Comparison of ENCODE assay signal across 14 cellular contexts in the genomic region with DNA sequence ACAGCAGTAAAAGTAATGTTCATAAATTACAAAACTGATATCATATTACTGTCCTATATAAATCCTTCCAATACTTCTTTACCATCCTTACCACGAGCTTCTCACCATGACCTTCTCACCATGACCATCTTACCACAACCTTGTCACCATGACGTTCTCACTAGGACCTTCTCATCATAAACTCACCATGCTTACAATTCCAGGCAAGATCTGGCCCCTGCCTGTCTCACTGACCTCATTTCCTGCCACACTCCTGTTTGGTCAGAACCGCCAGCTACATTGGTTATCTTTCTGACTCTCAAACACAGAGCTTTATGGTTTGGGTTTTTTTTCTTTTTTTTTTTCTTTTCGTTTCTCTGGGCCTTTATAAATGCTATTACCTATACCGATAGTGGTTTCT.
DNase-seq lines count a peak whose midpoint lies in the region; ATAC-seq, FAIRE-seq and TF ChIP-seq lines count a peak whose summit lies in the region.
"Had no signal": no experiment of that assay in that cellular context is flagged by ENCODE, and none has a peak within 500 bp of the region (broad histone marks: within the 10 kb centered on the region; RNA-seq: fewer than 3 reads in every experiment).

No MANE protein-coding gene starts in this region.

- H3K4me3 Mint-ChIP-seq in CD8-positive, alpha-beta T cell = no peak overlapping the region
- H3K4me3 Mint-ChIP-seq: memory B cell had no signal

- in situ Hi-C loops in GM23248 (cut with MboI) = no loop called here

- no peaks in the 10 kb centered on the region for H4K20me1 ChIP-seq in GM23248 (ENCODE audit: insufficient read depth)

- no peak for TF ChIP-seq CTCF in CD8-positive, alpha-beta T cell (IDR thresholded peaks at IDR 0.05)
- TF ChIP-seq CTCF in foreskin keratinocyte (conservative IDR thresholded peaks at IDR 0.05) = no peak

- no peaks in the 10 kb centered on the region for H3K27me3 ChIP-seq in CD8-positive, alpha-beta T cell (ENCODE audit: insufficient read depth, low read length)
- H3K27me3 ChIP-seq in GM23248 (replicated peaks; ENCODE audit: insufficient read depth) = no peaks in the 10 kb centered on the region
- no peaks in the 10 kb centered on the region for H3K27me3 ChIP-seq in foreskin keratinocyte
- H3K27me3 ChIP-seq: thyroid gland had no signal

- H3K4me2 ChIP-seq in GM23248 (ENCODE audit: unreplicated experiment) = no peak overlapping the region

- FAIRE-seq in HTR-8/SVneo (lab: Jason Lieb, UNC) = no peak

- H3K9me3 ChIP-seq in CD8-positive, alpha-beta T cell (ENCODE audit: low read length) = no peaks in the 10 kb centered on the region
- H3K9me3 ChIP-seq in GM23248 (ENCODE audit: low read depth) = no peaks in the 10 kb centered on the region
- H3K9me3 ChIP-seq: thyroid gland had no signal

- peaks cover 62% of the 10 kb centered on the region for H3K4me1 Mint-ChIP-seq in CD8-positive, alpha-beta T cell (ENCODE audit: low read depth)
- H3K4me1 Mint-ChIP-seq: memory B cell had no signal

- CTCF ChIA-PET in CD8-positive, alpha-beta T cell (lab: Charles Lee) = interaction anchor here (0.7 to 1.2 kb wide), 2 partner anchors 17 to 19 kb away, joined by 3 to 5 read pairs; no protein-coding TSS in a partner anchor

- H3K27ac Mint-ChIP-seq in CD8-positive, alpha-beta T cell = peak overlapping the region; percentile 72
- H3K27ac Mint-ChIP-seq: memory B cell had no signal

- no peaks in the 10 kb centered on the region for H3K9me2 ChIP-seq in GM23248 (ENCODE audit: insufficient read depth)

- 78 to 89% methylated on average over 5 of the region's 5 CpGs for WGBS in GM23248 (ENCODE audit: low coverage in 1 of 2, low lambda C conversion rate in 2 of 2, missing lambda C conversion rate in 2 of 2), 2 experiments

- H3K27ac ChIP-seq in CD8-positive, alpha-beta T cell (ENCODE audit: low read depth, low read length) = no peak overlapping the region
- H3K27ac ChIP-seq in GM23248 (no peak overlapping the region), foreskin keratinocyte (no peak overlapping the region)
- H3K27ac ChIP-seq: HL-60, thyroid gland had no signal

- H2AFZ ChIP-seq in GM23248 = no peak overlapping the region

- intact Hi-C loops in CD8-positive, alpha-beta T cell (cut with DNase I, micrococcal nuclease) = loop anchor here (2.0 to 5.0 kb wide), 3 partner anchors 20 to 318 kb away; no protein-coding TSS in a partner anchor

- H3K27me3 Mint-ChIP-seq in CD8-positive, alpha-beta T cell (ENCODE audit: low read depth) = no peaks in the 10 kb centered on the region

- POLR2A ChIA-PET in CD8-positive, alpha-beta T cell (lab: Charles Lee) = interaction anchor here (1.2 to 1.3 kb wide), 3 partner anchors 11 to 937 kb away, joined by 4 to 9 read pairs (median 4); a partner anchor contains a TSS

- H3K4me1 ChIP-seq in CD8-positive, alpha-beta T cell (ENCODE audit: insufficient read depth, low read length) = peaks cover 21% of the 10 kb centered on the region
- H3K4me1 ChIP-seq in GM23248 (ENCODE audit: insufficient read depth) (peaks cover 8% of the 10 kb centered on the region; the same call in 1 of the 2 replicates), foreskin keratinocyte (peaks cover 7% of the 10 kb centered on the region)
- H3K4me1 ChIP-seq: thyroid gland had no signal

- H3K9ac ChIP-seq in GM23248 = no peak overlapping the region

- H3K36me3 ChIP-seq in CD8-positive, alpha-beta T cell (ENCODE audit: insufficient read depth, low read length) = no peaks in the 10 kb centered on the region
- H3K36me3 ChIP-seq in GM23248 (ENCODE audit: low read depth) = no peaks in the 10 kb centered on the region
- H3K36me3 ChIP-seq: thyroid gland had no signal

- H3K36me3 Mint-ChIP-seq in CD8-positive, alpha-beta T cell = no peaks in the 10 kb centered on the region
- H3K36me3 Mint-ChIP-seq: memory B cell had no signal

- H3F3A ChIP-seq in GM23248 (ENCODE audit: insufficient read depth) = no peaks in the 10 kb centered on the region

- no peaks in the 10 kb centered on the region for H3K79me2 ChIP-seq in GM23248 (ENCODE audit: insufficient read depth)

- DNase-seq in CD8-positive, alpha-beta T cell = peak in 6 of 7 experiments; percentile 23 to 76 (median 42)
- DNase-seq in GM23248 (peak; percentile 10), foreskin keratinocyte (peak; percentile 17 to 20), HTR-8/SVneo (ENCODE audit: insufficient read length, low spot score) (no peak)
- DNase-seq in activated CD8-positive, alpha-beta memory T cell treated with anti-CD3 and anti-CD28 coated beads, Interleukin-2, amount 50 U/mL, for 4 hours = peak; percentile 47
- no peak for DNase-seq in activated effector memory CD4-positive, alpha-beta T cell treated with anti-CD3 and anti-CD28 coated beads, Interleukin-2, amount 50 U/mL, for 16 hours
- DNase-seq: COR-L47; posterior cingulate gyrus; stimulated activated CD4-positive, alpha-beta T cell treated with anti-CD3 and anti-CD28 coated beads, Interleukin-4, amount 100 ng/mL, for 4 hours; thyroid gland had no signal

- peak; percentile 74 for ATAC-seq in CD8-positive, alpha-beta T cell
- no peak for ATAC-seq in foreskin keratinocyte
- ATAC-seq in HG03108 (IDR thresholded peaks at IDR 0.05; ENCODE audit: unreplicated experiment) = no peak
- no peak for ATAC-seq in HG03196 (IDR thresholded peaks at IDR 0.05; ENCODE audit: unreplicated experiment)

- peaks cover 9% of the 10 kb centered on the region for H3K9me3 Mint-ChIP-seq in CD8-positive, alpha-beta T cell

- no peak overlapping the region for H3K4me3 ChIP-seq in CD8-positive, alpha-beta T cell (ENCODE audit: low read depth, low read length)
- H3K4me3 ChIP-seq in GM23248 = no peak overlapping the region
- H3K4me3 ChIP-seq: thyroid gland had no signal

Comparison
In these comparisons a context has a peak if more than half of its experiments do, and no peak if none do; other contexts are left out.
1. DNase-seq: peak in CD8-positive, alpha-beta T cell (6 of 7), GM23248 (single experiment), activated CD8-positive, alpha-beta memory T cell treated with anti-CD3 and anti-CD28 coated beads, Interleukin-2, amount 50 U/mL, for 4 hours (single experiment) and foreskin keratinocyte (2 of 2); none in HTR-8/SVneo (single experiment) and activated effector memory CD4-positive, alpha-beta T cell treated with anti-CD3 and anti-CD28 coated beads, Interleukin-2, amount 50 U/mL, for 16 hours (single experiment).